34 cellular contexts compared by ENCODE assay signal in genomic region chr3:172343117-172343516, GRCh38.
"Had no signal": no experiment of that assay in that cellular context is flagged by ENCODE, and none has a peak within 500 bp of the region (broad histone marks: within the 10 kb centered on the region; RNA-seq: fewer than 3 reads in every experiment).

No MANE protein-coding gene starts in this region.

- H3K4me1 Mint-ChIP-seq: activated B cell treated with CpG ODN at 0.5 μM for 24 hours; activated T-helper 17 cell treated with anti-CD3 and anti-CD28 coated beads, Interleukin-2, amount 50 U/mL, for 72 hours; brain; central memory CD8-positive, alpha-beta T cell; T-cell; T-helper 17 cell had no signal

- H3K27ac Mint-ChIP-seq: activated B cell treated with CpG ODN at 0.5 μM for 24 hours; activated CD4-positive, alpha-beta memory T cell treated with anti-CD3 and anti-CD28 coated beads for 36 hours; activated CD4-positive, alpha-beta T cell treated with anti-CD3 and anti-CD28 coated beads, Interleukin-2, amount 10 ng/mL, durations not matched to agents 24 days and 14 days; activated CD8-positive, alpha-beta T cell treated with anti-CD3 and anti-CD28 coated beads for 36 hours; activated naive CD4-positive, alpha-beta T cell treated with anti-CD3 and anti-CD28 coated beads for 36 hours; activated naive CD4-positive, alpha-beta T cell treated with anti-CD3 and anti-CD28 coated beads, Interleukin-2, amount 50 U/mL, for 72 hours; activated naive CD8-positive, alpha-beta T cell treated with anti-CD3 and anti-CD28 coated beads for 36 hours; activated T-cell treated with anti-CD3 and anti-CD28 coated beads, Interleukin-2, amount 50 U/mL, for 72 hours; activated T-helper 1 cell treated with anti-CD3 and anti-CD28 coated beads, Interleukin-12 subunit alpha, Interleukin-12 subunit beta, Interleukin-2, Interleukin-4 antibody, amounts not matched to agents 30 ng/mL and 10 ng/mL and 1 ng/mL, durations not matched to agents 14 hours and 24 hours and 36 hours; activated T-helper 17 cell treated with anti-CD3 and anti-CD28 coated beads, Interleukin-2, amount 50 U/mL, for 72 hours; brain; T-cell; T-helper 17 cell had no signal

- FAIRE-seq: bronchial epithelial cell, TTC549 had no signal

- H3K27ac ChIP-seq: adrenal gland, cardiac muscle cell, VCaP had no signal

- H3K27me3 ChIP-seq: adrenal gland, cardiac muscle cell had no signal

- H3K4me3 Mint-ChIP-seq: activated B cell treated with CpG ODN at 0.5 μM for 24 hours; activated CD4-positive, alpha-beta memory T cell treated with anti-CD3 and anti-CD28 coated beads for 36 hours; activated CD4-positive, alpha-beta T cell treated with anti-CD3 and anti-CD28 coated beads, Interleukin-2, amount 10 ng/mL, durations not matched to agents 24 days and 14 days; activated CD8-positive, alpha-beta T cell treated with anti-CD3 and anti-CD28 coated beads for 36 hours; activated naive CD4-positive, alpha-beta T cell treated with anti-CD3 and anti-CD28 coated beads for 36 hours; activated naive CD8-positive, alpha-beta T cell treated with anti-CD3 and anti-CD28 coated beads for 36 hours; activated T-cell treated with anti-CD3 and anti-CD28 coated beads, Interleukin-2, amount 50 U/mL, for 4 hours; activated T-cell treated with anti-CD3 and anti-CD28 coated beads, Interleukin-2, amount 50 U/mL, for 72 hours; activated T-helper 1 cell treated with anti-CD3 and anti-CD28 coated beads, Interleukin-12 subunit alpha, Interleukin-12 subunit beta, Interleukin-2, Interleukin-4 antibody, amounts not matched to agents 30 ng/mL and 10 ng/mL and 1 ng/mL, durations not matched to agents 14 hours and 24 hours and 36 hours; activated T-helper 17 cell treated with anti-CD3 and anti-CD28 coated beads, Interleukin-2, amount 50 U/mL, for 72 hours; brain; central memory CD8-positive, alpha-beta T cell; T-cell; T-helper 17 cell had no signal

- H3K4me3 ChIP-seq: adrenal gland, cardiac muscle cell had no signal

- H3K9me3 Mint-ChIP-seq: activated B cell treated with CpG ODN at 0.5 μM for 24 hours; activated CD4-positive, alpha-beta memory T cell treated with anti-CD3 and anti-CD28 coated beads for 36 hours; activated CD4-positive, alpha-beta T cell treated with anti-CD3 and anti-CD28 coated beads, Interleukin-2, amount 10 ng/mL, durations not matched to agents 24 days and 14 days; activated CD8-positive, alpha-beta T cell treated with anti-CD3 and anti-CD28 coated beads for 36 hours; activated naive CD4-positive, alpha-beta T cell treated with anti-CD3 and anti-CD28 coated beads for 36 hours; activated naive CD4-positive, alpha-beta T cell treated with anti-CD3 and anti-CD28 coated beads, Interleukin-2, amount 50 U/mL, for 72 hours; activated naive CD8-positive, alpha-beta T cell treated with anti-CD3 and anti-CD28 coated beads for 36 hours; activated T-cell treated with anti-CD3 and anti-CD28 coated beads, Interleukin-2, amount 50 U/mL, for 4 hours; activated T-cell treated with anti-CD3 and anti-CD28 coated beads, Interleukin-2, amount 50 U/mL, for 72 hours; activated T-helper 1 cell treated with anti-CD3 and anti-CD28 coated beads, Interleukin-12 subunit alpha, Interleukin-12 subunit beta, Interleukin-2, Interleukin-4 antibody, amounts not matched to agents 30 ng/mL and 10 ng/mL and 1 ng/mL, durations not matched to agents 14 hours and 24 hours and 36 hours; activated T-helper 17 cell treated with anti-CD3 and anti-CD28 coated beads, Interleukin-2, amount 50 U/mL, for 72 hours; brain; central memory CD8-positive, alpha-beta T cell; T-cell had no signal

- ATAC-seq: activated CD8-positive, alpha-beta T cell treated with anti-CD3 and anti-CD28 coated beads for 36 hours; activated naive CD4-positive, alpha-beta T cell treated with anti-CD3 and anti-CD28 coated beads, Interleukin-2, amount 50 U/mL, for 72 hours; activated T-cell treated with anti-CD3 and anti-CD28 coated beads, Interleukin-2, amount 50 U/mL, for 4 hours; activated T-cell treated with anti-CD3 and anti-CD28 coated beads, Interleukin-2, amount 50 U/mL, for 72 hours; activated T-helper 17 cell treated with anti-CD3 and anti-CD28 coated beads, Interleukin-2, amount 50 U/mL, for 72 hours; T-cell; T-helper 17 cell had no signal

- H3K9me3 ChIP-seq: adrenal gland had no signal

- DNase-seq: activated B cell treated with CpG ODN at 0.5 μM for 24 hours; activated CD4-positive, alpha-beta memory T cell treated with anti-CD3 and anti-CD28 coated beads for 36 hours; activated CD4-positive, alpha-beta T cell treated with anti-CD3 and anti-CD28 coated beads for 4 hours; activated CD4-positive, alpha-beta T cell treated with anti-CD3 and anti-CD28 coated beads, Interleukin-2, amount 10 ng/mL, durations not matched to agents 24 days and 14 days; activated CD4-positive, alpha-beta T cell treated with anti-CD3 and anti-CD28 coated beads, Interleukin-2, amount 50 U/mL, for 1 hour; activated CD4-positive, alpha-beta T cell treated with anti-CD3 and anti-CD28 coated beads, Interleukin-2, amount 50 U/mL, for 4 hours; activated CD4-positive, CD25-positive, alpha-beta regulatory T cell treated with anti-CD3 and anti-CD28 coated beads, Interleukin-2, amount 50 U/mL, for 72 hours; activated CD8-positive, alpha-beta memory T cell treated with anti-CD3 and anti-CD28 coated beads, Interleukin-2, amount 50 U/mL, for 4 hours; activated CD8-positive, alpha-beta T cell treated with anti-CD3 and anti-CD28 coated beads for 36 hours; activated effector memory CD4-positive, alpha-beta T cell treated with anti-CD3 and anti-CD28 coated beads, Interleukin-2, amount 50 U/mL, for 16 hours; activated gamma-delta T cell treated with Interleukin-2 at 50 U/mL for 16 hours; activated naive CD4-positive, alpha-beta T cell; activated naive CD4-positive, alpha-beta T cell treated with anti-CD3 and anti-CD28 coated beads for 36 hours; activated naive CD4-positive, alpha-beta T cell treated with anti-CD3 and anti-CD28 coated beads, Interleukin-2, amount 50 U/mL, for 16 hours; activated naive CD8-positive, alpha-beta T cell treated with anti-CD3 and anti-CD28 coated beads for 36 hours; activated T-cell treated with anti-CD3 and anti-CD28 coated beads for 4 hours; activated T-cell treated with anti-CD3 and anti-CD28 coated beads, Interleukin-2, amount 50 U/mL, for 1 hour; activated T-cell treated with anti-CD3 and anti-CD28 coated beads, Interleukin-2, amount 50 U/mL, for 4 hours; activated T-cell treated with anti-CD3 and anti-CD28 coated beads, Interleukin-2, amount 50 U/mL, for 72 hours; adrenal gland; amniotic stem cell; aorta; caudate nucleus; T-cell; T-helper 17 cell had no signal

- H3K27me3 Mint-ChIP-seq: activated B cell treated with CpG ODN at 0.5 μM for 24 hours; activated CD4-positive, alpha-beta memory T cell treated with anti-CD3 and anti-CD28 coated beads for 36 hours; activated CD4-positive, alpha-beta T cell treated with anti-CD3 and anti-CD28 coated beads, Interleukin-2, amount 10 ng/mL, durations not matched to agents 24 days and 14 days; activated CD8-positive, alpha-beta T cell treated with anti-CD3 and anti-CD28 coated beads for 36 hours; activated naive CD8-positive, alpha-beta T cell treated with anti-CD3 and anti-CD28 coated beads for 36 hours; activated T-helper 17 cell treated with anti-CD3 and anti-CD28 coated beads, Interleukin-2, amount 50 U/mL, for 72 hours; brain; central memory CD8-positive, alpha-beta T cell; T-cell; T-helper 17 cell had no signal
